1 cellular context compared by ENCODE assay signal in the genomic region with DNA sequence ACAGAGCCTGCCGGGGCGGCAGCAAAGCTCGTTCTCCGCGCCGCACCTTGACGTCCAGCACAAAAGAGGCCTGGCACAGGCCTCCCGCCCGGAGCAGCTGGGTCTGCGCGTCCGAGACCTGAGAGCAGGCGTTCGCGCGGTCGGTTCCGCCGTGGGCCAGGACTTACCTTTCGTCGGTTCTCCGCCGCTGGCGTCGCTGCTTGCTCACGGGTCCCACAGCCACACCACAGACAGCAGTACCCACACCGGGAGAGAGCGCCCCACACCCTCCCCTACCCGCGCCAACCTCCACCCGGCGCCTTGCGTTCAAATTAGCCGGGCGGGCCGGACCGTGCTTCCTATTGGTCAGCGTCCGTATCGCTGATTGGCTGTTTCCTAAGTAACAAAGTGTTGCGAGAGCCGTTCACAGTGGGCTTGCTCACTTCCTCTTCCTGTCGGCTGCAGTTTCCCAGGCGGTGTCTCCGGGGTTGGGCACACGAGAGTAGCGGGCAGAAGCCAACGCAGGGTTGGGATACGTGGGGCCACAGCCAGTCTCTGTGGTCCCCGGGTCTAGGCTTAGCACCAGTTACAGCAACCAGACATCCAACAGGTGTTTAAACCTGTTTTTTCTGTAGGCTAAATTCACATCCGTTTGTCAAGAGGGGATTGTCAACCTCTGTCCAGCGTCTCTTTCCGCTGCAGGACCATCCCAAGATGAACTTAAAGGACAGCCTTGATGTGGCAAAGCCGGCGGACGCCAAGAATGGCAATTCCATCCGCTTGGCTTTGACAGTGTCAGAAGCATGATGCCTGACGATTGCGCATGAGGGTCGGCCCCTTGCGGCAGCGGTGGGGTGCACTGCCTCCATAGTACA.
TF ChIP-seq lines count a peak whose summit lies in the region.

A gene (minus strand): TSS at position 313 of the 854 bp plus-strand sequence. CDS start 11,429 bp downstream, outside the sequence.

TF ChIP-seq in HEK293, 187 proteins besides CTCF, POLR2A, EP300 and RAD21 (continued from another document):
- TF ChIP-seq, protein P1, sequence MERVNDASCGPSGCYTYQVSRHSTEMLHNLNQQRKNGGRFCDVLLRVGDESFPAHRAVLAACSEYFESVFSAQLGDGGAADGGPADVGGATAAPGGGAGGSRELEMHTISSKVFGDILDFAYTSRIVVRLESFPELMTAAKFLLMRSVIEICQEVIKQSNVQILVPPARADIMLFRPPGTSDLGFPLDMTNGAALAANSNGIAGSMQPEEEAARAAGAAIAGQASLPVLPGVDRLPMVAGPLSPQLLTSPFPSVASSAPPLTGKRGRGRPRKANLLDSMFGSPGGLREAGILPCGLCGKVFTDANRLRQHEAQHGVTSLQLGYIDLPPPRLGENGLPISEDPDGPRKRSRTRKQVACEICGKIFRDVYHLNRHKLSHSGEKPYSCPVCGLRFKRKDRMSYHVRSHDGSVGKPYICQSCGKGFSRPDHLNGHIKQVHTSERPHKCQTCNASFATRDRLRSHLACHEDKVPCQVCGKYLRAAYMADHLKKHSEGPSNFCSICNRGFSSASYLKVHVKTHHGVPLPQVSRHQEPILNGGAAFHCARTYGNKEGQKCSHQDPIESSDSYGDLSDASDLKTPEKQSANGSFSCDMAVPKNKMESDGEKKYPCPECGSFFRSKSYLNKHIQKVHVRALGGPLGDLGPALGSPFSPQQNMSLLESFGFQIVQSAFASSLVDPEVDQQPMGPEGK (tag by site-specific recombination; IDR thresholded peaks at IDR 0.05) = peak; percentile 83
- TF ChIP-seq, protein P2, sequence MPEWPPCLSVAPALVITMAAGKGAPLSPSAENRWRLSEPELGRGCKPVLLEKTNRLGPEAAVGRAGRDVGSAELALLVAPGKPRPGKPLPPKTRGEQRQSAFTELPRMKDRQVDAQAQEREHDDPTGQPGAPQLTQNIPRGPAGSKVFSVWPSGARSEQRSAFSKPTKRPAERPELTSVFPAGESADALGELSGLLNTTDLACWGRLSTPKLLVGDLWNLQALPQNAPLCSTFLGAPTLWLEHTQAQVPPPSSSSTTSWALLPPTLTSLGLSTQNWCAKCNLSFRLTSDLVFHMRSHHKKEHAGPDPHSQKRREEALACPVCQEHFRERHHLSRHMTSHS (tag by site-specific recombination; IDR thresholded peaks at IDR 0.05) = no peak
- no peak for TF ChIP-seq BCL11B (tag by site-specific recombination; IDR thresholded peaks at IDR 0.05; ENCODE audit: low read depth)
TF ChIP-seq in HEK293: peak in this region for 57.
